1 cellular context compared by ENCODE assay signal in genomic region chr16:30063893-30064745, GRCh38.
TF ChIP-seq lines count a peak whose summit lies in the region.

No MANE protein-coding gene starts in this region.

TF ChIP-seq in GM12878, 131 proteins besides CTCF, POLR2A, EP300 and RAD21 (continued from another document and continues in another):
- TF ChIP-seq STAT1 (conservative IDR thresholded peaks at IDR 0.05) (no peak), NR2F1 (conservative IDR thresholded peaks at IDR 0.05) (no peak), ZSCAN29 (IDR thresholded peaks at IDR 0.05) (no peak), IKZF1 (conservative IDR thresholded peaks at IDR 0.05) (peak; percentile 64), MEF2B (IDR thresholded peaks at IDR 0.05; ENCODE audit: partially characterized antibody, poor library complexity, severe bottlenecking) (peak; percentile 85), CBFB (IDR thresholded peaks at IDR 0.05; ENCODE audit: low read depth) (peak; percentile 34; the same call in 1 of the 2 replicates), SP1 (IDR thresholded peaks at IDR 0.05; ENCODE audit: low read depth, low read length) (no peak), TCF12 (IDR thresholded peaks at IDR 0.05; ENCODE audit: low read depth, low read length) (peak; percentile 8; the same call in 1 of the 2 replicates), REST (IDR thresholded peaks at IDR 0.05; ENCODE audit: low read depth, low read length) (no peak), HCFC1 (IDR thresholded peaks at IDR 0.05; ENCODE audit: low read length) (no peak), CBX3 (IDR thresholded peaks at IDR 0.05; ENCODE audit: borderline replicate concordance, low read depth) (no peak), EED (IDR thresholded peaks at IDR 0.05; ENCODE audit: low read depth) (no peak), BCL3 (IDR thresholded peaks at IDR 0.05; ENCODE audit: borderline replicate concordance, insufficient read depth, low read depth, low read length, poor library complexity, severe bottlenecking) (no peak), MYB (IDR thresholded peaks at IDR 0.05; ENCODE audit: borderline replicate concordance, low read depth, low read length) (no peak; the same call in 1 of the 2 replicates), SIX5 (IDR thresholded peaks at IDR 0.05; ENCODE audit: low read depth, low read length, severe bottlenecking) (no peak), ATF7 (IDR thresholded peaks at IDR 0.05; ENCODE audit: low read depth) (peak; percentile 45; the same call in 1 of the 2 replicates), ZNF24 (IDR thresholded peaks at IDR 0.05) (no peak), HDAC6 (IDR thresholded peaks at IDR 0.05; ENCODE audit: unreplicated experiment) (no peak), POLR2AphosphoS2 (IDR thresholded peaks at IDR 0.05; ENCODE audit: low read depth, low read length) (peak; percentile 64; the same call in 1 of the 2 replicates), RCOR1 (conservative IDR thresholded peaks at IDR 0.05; ENCODE audit: low read depth, low read length) (no peak), GATAD2B (conservative IDR thresholded peaks at IDR 0.05; ENCODE audit: low read depth) (peak; percentile 22; the same call in 1 of the 2 replicates), YBX1 (IDR thresholded peaks at IDR 0.05) (no peak), GABPA (IDR thresholded peaks at IDR 0.05; ENCODE audit: low read depth) (no peak), CHD1 (IDR thresholded peaks at IDR 0.05; ENCODE audit: low read depth, low read length) (no peak), MXI1 (IDR thresholded peaks at IDR 0.05; ENCODE audit: low read depth, low read length) (peak; percentile 57), FOS (IDR thresholded peaks at IDR 0.05; ENCODE audit: borderline replicate concordance, extremely low read depth, insufficient read length) (no peak), ZBTB33 (IDR thresholded peaks at IDR 0.05) (no peak), JUNB (IDR thresholded peaks at IDR 0.05) (no peak), IRF3 (IDR thresholded peaks at IDR 0.05) (no peak), MYC (IDR thresholded peaks at IDR 0.05; ENCODE audit: insufficient read depth, insufficient read length, insufficient replicate concordance, low read length, severe bottlenecking) (no peak), HDAC2 (IDR thresholded peaks at IDR 0.05) (no peak), TARDBP (IDR thresholded peaks at IDR 0.05; ENCODE audit: borderline replicate concordance) (no peak), RBBP5 (conservative IDR thresholded peaks at IDR 0.05) (no peak), TBL1XR1 (IDR thresholded peaks at IDR 0.05; ENCODE audit: low read depth, low read length) (no peak), NBN (IDR thresholded peaks at IDR 0.05) (peak; percentile 76), RELB (IDR thresholded peaks at IDR 0.05; ENCODE audit: low read depth) (peak; percentile 61; the same call in 1 of the 2 replicates)
- TF ChIP-seq, protein P1, sequence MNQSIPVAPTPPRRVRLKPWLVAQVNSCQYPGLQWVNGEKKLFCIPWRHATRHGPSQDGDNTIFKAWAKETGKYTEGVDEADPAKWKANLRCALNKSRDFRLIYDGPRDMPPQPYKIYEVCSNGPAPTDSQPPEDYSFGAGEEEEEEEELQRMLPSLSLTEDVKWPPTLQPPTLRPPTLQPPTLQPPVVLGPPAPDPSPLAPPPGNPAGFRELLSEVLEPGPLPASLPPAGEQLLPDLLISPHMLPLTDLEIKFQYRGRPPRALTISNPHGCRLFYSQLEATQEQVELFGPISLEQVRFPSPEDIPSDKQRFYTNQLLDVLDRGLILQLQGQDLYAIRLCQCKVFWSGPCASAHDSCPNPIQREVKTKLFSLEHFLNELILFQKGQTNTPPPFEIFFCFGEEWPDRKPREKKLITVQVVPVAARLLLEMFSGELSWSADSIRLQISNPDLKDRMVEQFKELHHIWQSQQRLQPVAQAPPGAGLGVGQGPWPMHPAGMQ (IDR thresholded peaks at IDR 0.05; ENCODE audit: borderline replicate concordance), result no peak
- TF ChIP-seq, protein P2, sequence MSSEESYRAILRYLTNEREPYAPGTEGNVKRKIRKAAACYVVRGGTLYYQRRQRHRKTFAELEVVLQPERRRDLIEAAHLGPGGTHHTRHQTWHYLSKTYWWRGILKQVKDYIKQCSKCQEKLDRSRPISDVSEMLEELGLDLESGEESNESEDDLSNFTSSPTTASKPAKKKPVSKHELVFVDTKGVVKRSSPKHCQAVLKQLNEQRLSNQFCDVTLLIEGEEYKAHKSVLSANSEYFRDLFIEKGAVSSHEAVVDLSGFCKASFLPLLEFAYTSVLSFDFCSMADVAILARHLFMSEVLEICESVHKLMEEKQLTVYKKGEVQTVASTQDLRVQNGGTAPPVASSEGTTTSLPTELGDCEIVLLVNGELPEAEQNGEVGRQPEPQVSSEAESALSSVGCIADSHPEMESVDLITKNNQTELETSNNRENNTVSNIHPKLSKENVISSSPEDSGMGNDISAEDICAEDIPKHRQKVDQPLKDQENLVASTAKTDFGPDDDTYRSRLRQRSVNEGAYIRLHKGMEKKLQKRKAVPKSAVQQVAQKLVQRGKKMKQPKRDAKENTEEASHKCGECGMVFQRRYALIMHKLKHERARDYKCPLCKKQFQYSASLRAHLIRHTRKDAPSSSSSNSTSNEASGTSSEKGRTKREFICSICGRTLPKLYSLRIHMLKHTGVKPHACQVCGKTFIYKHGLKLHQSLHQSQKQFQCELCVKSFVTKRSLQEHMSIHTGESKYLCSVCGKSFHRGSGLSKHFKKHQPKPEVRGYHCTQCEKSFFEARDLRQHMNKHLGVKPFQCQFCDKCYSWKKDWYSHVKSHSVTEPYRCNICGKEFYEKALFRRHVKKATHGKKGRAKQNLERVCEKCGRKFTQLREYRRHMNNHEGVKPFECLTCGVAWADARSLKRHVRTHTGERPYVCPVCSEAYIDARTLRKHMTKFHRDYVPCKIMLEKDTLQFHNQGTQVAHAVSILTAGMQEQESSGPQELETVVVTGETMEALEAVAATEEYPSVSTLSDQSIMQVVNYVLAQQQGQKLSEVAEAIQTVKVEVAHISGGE (CRISPR knock-in tag; IDR thresholded peaks at IDR 0.05), result no peak
- TF ChIP-seq, protein P3, sequence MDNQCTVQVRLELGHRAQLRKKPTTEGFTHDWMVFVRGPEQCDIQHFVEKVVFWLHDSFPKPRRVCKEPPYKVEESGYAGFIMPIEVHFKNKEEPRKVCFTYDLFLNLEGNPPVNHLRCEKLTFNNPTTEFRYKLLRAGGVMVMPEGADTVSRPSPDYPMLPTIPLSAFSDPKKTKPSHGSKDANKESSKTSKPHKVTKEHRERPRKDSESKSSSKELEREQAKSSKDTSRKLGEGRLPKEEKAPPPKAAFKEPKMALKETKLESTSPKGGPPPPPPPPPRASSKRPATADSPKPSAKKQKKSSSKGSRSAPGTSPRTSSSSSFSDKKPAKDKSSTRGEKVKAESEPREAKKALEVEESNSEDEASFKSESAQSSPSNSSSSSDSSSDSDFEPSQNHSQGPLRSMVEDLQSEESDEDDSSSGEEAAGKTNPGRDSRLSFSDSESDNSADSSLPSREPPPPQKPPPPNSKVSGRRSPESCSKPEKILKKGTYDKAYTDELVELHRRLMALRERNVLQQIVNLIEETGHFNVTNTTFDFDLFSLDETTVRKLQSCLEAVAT (IDR thresholded peaks at IDR 0.05), result peak; percentile 57; the same call in 1 of the 2 replicates
- TF ChIP-seq, protein P4, sequence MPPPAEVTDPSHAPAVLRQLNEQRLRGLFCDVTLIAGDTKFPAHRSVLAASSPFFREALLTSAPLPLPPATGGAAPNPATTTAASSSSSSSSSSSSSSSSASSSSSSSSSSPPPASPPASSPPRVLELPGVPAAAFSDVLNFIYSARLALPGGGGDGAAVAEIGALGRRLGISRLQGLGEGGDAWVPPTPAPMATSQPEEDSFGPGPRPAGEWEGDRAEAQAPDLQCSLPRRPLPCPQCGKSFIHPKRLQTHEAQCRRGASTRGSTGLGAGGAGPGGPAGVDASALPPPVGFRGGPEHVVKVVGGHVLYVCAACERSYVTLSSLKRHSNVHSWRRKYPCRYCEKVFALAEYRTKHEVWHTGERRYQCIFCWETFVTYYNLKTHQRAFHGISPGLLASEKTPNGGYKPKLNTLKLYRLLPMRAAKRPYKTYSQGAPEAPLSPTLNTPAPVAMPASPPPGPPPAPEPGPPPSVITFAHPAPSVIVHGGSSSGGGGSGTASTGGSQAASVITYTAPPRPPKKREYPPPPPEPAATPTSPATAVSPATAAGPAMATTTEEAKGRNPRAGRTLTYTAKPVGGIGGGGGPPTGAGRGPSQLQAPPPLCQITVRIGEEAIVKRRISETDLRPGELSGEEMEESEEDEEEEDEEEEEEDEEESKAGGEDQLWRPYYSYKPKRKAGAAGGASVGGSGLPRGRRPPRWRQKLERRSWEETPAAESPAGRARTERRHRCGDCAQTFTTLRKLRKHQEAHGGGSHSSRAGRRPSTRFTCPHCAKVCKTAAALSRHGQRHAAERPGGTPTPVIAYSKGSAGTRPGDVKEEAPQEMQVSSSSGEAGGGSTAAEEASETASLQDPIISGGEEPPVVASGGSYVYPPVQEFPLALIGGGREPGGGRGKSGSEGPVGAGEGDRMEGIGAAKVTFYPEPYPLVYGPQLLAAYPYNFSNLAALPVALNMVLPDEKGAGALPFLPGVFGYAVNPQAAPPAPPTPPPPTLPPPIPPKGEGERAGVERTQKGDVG (CRISPR knock-in tag; IDR thresholded peaks at IDR 0.05), result no peak
